In genomic region chr1:3852091-3852490, GRCh38 we compare ENCODE assay signal across 7 cellular contexts.
"Had no signal": no experiment of that assay in that cellular context is flagged by ENCODE, and none has a peak within 500 bp of the region (broad histone marks: within the 10 kb centered on the region; RNA-seq: fewer than 3 reads in every experiment).

No MANE protein-coding gene starts in this region.

- H3K4me3 ChIP-seq: GM23338, HAP-1, K562 had no signal

- H3K9me3 ChIP-seq: HAP-1 had no signal

- DNase-seq: HFFc6, IMR-90, KG1 had no signal

- ATAC-seq: GM23338, HCT116, K562 had no signal
